8 cellular contexts compared by ENCODE assay signal in the genomic region with DNA sequence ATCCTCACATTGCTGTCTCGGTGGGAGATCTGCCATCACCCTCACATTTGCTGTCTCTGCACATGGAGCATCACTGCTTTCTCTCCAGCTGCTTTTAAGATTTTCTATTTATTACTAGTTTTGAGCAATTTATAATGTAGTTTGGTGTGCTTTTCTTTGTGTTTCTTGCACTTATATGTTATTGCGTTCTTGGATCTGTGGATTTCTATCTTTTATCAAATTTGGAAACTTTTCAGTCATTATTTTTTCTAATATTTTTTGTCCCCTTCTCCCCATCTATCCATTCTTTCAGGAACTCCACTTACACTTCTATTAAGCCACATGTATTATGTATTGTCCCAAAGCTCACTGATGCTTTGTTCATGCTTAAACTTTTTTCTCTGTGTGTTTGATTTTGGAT.
"Had no signal": no experiment of that assay in that cellular context is flagged by ENCODE, and none has a peak within 500 bp of the region (broad histone marks: within the 10 kb centered on the region; RNA-seq: fewer than 3 reads in every experiment).

No MANE protein-coding gene starts in this region.

- ATAC-seq: GM12878 had no signal

- H3K4me3 ChIP-seq: GM12878 had no signal

- DNase-seq: GDM1, GF-D8 had no signal

- FAIRE-seq: G401.6, GM12878, GM12891, GM12892, GM18507, GM19239 had no signal
